ENCODE assay signal across 16 cellular contexts in genomic region chr4:70747874-70748273, GRCh38.
"Had no signal": no experiment of that assay in that cellular context is flagged by ENCODE, and none has a peak within 500 bp of the region (broad histone marks: within the 10 kb centered on the region; RNA-seq: fewer than 3 reads in every experiment).

No MANE protein-coding gene starts in this region.

- H3K9me3 Mint-ChIP-seq: activated naive CD8-positive, alpha-beta T cell treated with anti-CD3 and anti-CD28 coated beads, Interleukin-2, amount 50 U/mL, for 24 hours; nephron; stimulated activated naive CD8-positive, alpha-beta T cell treated with anti-CD3 and anti-CD28 coated beads, Interleukin-15, Interleukin-2, amounts not matched to agents 100 ng/mL and 50 ng/mL, for 24 hours had no signal

- H3K27me3 Mint-ChIP-seq: activated naive CD8-positive, alpha-beta T cell treated with anti-CD3 and anti-CD28 coated beads, Interleukin-2, amount 50 U/mL, for 24 hours; progenitor cell of endocrine pancreas; stimulated activated naive CD8-positive, alpha-beta T cell treated with anti-CD3 and anti-CD28 coated beads, Interleukin-15, Interleukin-2, amounts not matched to agents 100 ng/mL and 50 ng/mL, for 24 hours had no signal

- H3K9me3 ChIP-seq: ascending aorta, colonic mucosa, right lobe of liver, spleen, suprapubic skin had no signal

- ATAC-seq: activated naive CD8-positive, alpha-beta T cell treated with anti-CD3 and anti-CD28 coated beads, Interleukin-2, amount 50 U/mL, for 24 hours; right lobe of liver had no signal

- H3K4me3 Mint-ChIP-seq: activated naive CD8-positive, alpha-beta T cell treated with anti-CD3 and anti-CD28 coated beads, Interleukin-2, amount 50 U/mL, for 24 hours; nephron; stimulated activated naive CD8-positive, alpha-beta T cell treated with anti-CD3 and anti-CD28 coated beads, Interleukin-15, Interleukin-2, amounts not matched to agents 100 ng/mL and 50 ng/mL, for 24 hours had no signal

- H3K27me3 ChIP-seq: ascending aorta, cardiac muscle cell, colonic mucosa, right lobe of liver, spleen, suprapubic skin had no signal

- H3K4me1 ChIP-seq: ascending aorta, colonic mucosa, suprapubic skin had no signal

- DNase-seq: activated CD4-positive, alpha-beta T cell treated with anti-CD3 and anti-CD28 coated beads, Interleukin-2, amount 50 U/mL, for 1 hour; activated naive CD4-positive, alpha-beta T cell treated with Interleukin-2 at 50 U/mL for 16 hours; activated naive CD8-positive, alpha-beta T cell treated with anti-CD3 and anti-CD28 coated beads, Interleukin-2, amount 50 U/mL, for 24 hours; colonic mucosa; foreskin melanocyte; occipital lobe; right lobe of liver; spleen; T-helper 2 cell; trophoblast cell had no signal

- H3K27ac Mint-ChIP-seq: activated naive CD8-positive, alpha-beta T cell treated with anti-CD3 and anti-CD28 coated beads, Interleukin-2, amount 50 U/mL, for 24 hours; nephron; progenitor cell of endocrine pancreas; stimulated activated naive CD8-positive, alpha-beta T cell treated with anti-CD3 and anti-CD28 coated beads, Interleukin-15, Interleukin-2, amounts not matched to agents 100 ng/mL and 50 ng/mL, for 24 hours had no signal

- H3K4me3 ChIP-seq: ascending aorta, cardiac muscle cell, colonic mucosa, right lobe of liver, spleen, suprapubic skin had no signal

- H3K36me3 ChIP-seq: ascending aorta, cardiac muscle cell, colonic mucosa, right lobe of liver, spleen had no signal

- H3K27ac ChIP-seq: ascending aorta, cardiac muscle cell, colonic mucosa, right lobe of liver, spleen, suprapubic skin had no signal
